Comparison of ENCODE assay signal across 10 cellular contexts in the genomic region with DNA sequence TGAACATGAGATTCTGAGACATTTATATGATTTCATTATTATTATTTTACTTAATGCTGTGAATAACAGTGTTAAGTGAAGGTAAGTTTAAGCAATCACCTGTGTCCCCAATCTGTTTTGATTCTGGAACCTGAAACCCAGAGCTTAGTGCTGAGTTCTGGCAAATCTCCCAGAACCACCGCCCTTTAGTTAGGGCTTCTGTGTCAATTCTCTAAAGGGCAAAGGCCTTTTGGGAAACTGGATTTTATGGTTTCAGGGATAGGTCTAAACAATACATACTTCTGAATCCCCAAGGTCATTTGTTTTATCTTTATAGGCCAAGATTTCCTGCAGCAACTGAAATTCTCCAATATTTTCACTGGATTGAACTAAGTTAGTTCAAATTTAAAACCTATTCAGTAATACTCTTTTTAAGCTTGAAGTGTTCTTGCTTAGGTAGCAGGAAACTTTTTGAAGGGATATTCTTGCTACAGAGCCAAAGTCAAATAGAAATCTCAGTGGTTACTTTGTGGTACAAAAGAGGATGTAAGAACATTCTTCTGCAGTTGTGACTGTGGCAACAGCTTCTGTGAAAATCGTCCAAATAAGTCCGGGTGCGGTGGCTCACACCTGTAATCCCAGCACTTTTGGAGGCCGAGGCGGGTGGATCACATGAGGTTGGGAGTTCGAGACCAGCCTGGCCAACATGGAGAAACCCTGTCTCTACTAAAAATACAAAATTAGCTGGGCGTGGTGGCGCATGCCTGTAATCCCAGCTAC. TPM values are rescaled to one million over a fixed set of nuclear protein-coding genes. Genes with fewer than 3 reads are reported as not detected.
DNase-seq lines count a peak whose midpoint lies in the region; ATAC-seq and TF ChIP-seq lines count a peak whose summit lies in the region.
"Had no signal": no experiment of that assay in that cellular context is flagged by ENCODE, and none has a peak within 500 bp of the region (broad histone marks: within the 10 kb centered on the region; RNA-seq: fewer than 3 reads in every experiment).

No MANE protein-coding gene starts in this region.

- H3K9me3 Mint-ChIP-seq in CD14-positive monocyte: peaks cover 0 to 4% (median 1%) of the 10 kb centered on the region in 7 donors

- H3K4me1 Mint-ChIP-seq in CD14-positive monocyte: peaks cover 4% of the 10 kb centered on the region
- H3K4me1 Mint-ChIP-seq: naive thymus-derived CD4-positive, alpha-beta T cell had no signal

- ATAC-seq in GM21723 (IDR thresholded peaks at IDR 0.05; ENCODE audit: unreplicated experiment) (peak; percentile 98), HG03457 (IDR thresholded peaks at IDR 0.05; ENCODE audit: unreplicated experiment) (peak; percentile 98), left colon (peak; percentile 84)
- ATAC-seq: naive thymus-derived CD4-positive, alpha-beta T cell had no signal

- TF ChIP-seq CTCF in CD14-positive monocyte (IDR thresholded peaks at IDR 0.05): no peak

- H3K27me3 Mint-ChIP-seq in CD14-positive monocyte (ENCODE audit: low read depth in 3 of 3): peaks cover 0 to 9% (median 8%) of the 10 kb centered on the region in 3 donors

- peak; percentile 3 for DNase-seq in NCI-H1092 treated with DMSO at 0.1 percent for 48 hours (lab: John Stamatoyannopoulos, UW)
- DNase-seq in NCI-H1092 (lab: John Stamatoyannopoulos, UW): no peak
- DNase-seq in left colon: peak; percentile 76 to 85
- no peak for DNase-seq in CD14-positive monocyte (ENCODE audit: low spot score)
- no peak for DNase-seq in GF-D8 (lab: John Stamatoyannopoulos, UW)
- DNase-seq in activated gamma-delta T cell (lab: John Stamatoyannopoulos, UW): no peak
- DNase-seq: activated naive CD4-positive, alpha-beta T cell; naive thymus-derived CD4-positive, alpha-beta T cell had no signal

- intact Hi-C loops in left colon (cut with DNase I, micrococcal nuclease) (no loop called here), CD14-positive monocyte (cut with micrococcal nuclease) (no loop called here)

- no peaks in the 10 kb centered on the region for H3K36me3 Mint-ChIP-seq in CD14-positive monocyte
- H3K36me3 Mint-ChIP-seq: naive thymus-derived CD4-positive, alpha-beta T cell had no signal

- no peak overlapping the region for H3K4me3 Mint-ChIP-seq in CD14-positive monocyte
- H3K4me3 Mint-ChIP-seq: naive thymus-derived CD4-positive, alpha-beta T cell had no signal

- H3K27ac Mint-ChIP-seq in CD14-positive monocyte: no peak overlapping the region
- H3K27ac Mint-ChIP-seq: naive thymus-derived CD4-positive, alpha-beta T cell had no signal

RNA-seq across cellular contexts. Expression of gene PKP2, which starts 10.0 kb away (rescaled TPM):
- 100 to 1,000 TPM; 117 to 175 TPM for total RNA-seq in left colon
- 1 to 10 TPM; 2.9 to 3.1 TPM for polyA plus RNA-seq in CD14-positive monocyte

Comparison
In these comparisons a context has a peak if more than half of its experiments do, and no peak if none do; other contexts are left out.
1. DNase-seq: peak in NCI-H1092 treated with DMSO at 0.1 percent for 48 hours (single experiment) and left colon (2 of 2); none in NCI-H1092 (single experiment), CD14-positive monocyte (single experiment), GF-D8 (single experiment) and activated gamma-delta T cell (single experiment).
2. Peak in every context shown above with its lines, with median percentiles within 50 percentile points of each other: ATAC-seq.